Comparison of ENCODE assay signal across 10 cellular contexts in the genomic region with DNA sequence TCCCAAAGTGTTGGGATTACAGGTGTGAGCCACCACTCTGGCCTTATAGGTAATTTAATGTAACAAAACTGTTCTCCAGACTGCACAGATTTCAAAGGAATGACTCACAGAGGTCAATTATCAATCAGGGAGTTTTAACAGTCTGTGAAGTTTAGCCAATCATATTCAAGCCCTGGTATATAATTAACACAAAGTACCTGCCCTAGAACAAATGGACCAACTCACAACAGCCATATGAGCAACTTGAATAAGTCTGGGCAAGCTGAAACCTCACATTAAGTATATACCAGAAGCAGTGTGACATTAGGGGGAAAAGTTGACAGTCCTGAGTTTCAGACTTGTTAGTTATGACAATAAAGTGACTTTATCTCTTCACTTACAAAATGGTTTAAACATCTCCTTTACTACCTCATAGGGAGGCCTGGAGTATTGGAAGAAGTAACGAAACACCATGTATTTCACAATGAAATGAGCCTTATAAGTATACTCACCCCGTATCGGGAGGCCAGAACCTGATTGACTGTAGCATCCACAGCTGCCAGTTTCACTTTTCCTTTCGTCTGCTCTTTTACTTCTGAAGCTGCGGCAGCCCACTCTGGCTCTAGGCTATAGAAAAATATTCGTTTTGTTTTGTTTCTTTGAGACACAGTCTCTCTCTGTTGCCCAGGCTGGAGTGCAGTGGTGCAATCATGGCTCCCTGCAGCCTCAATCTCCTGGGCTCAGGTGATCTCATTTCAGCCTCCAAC. TPM values are rescaled to one million over a fixed set of nuclear protein-coding genes. Genes with fewer than 3 reads are reported as not detected.
DNase-seq lines count a peak whose midpoint lies in the region; ATAC-seq lines count a peak whose summit lies in the region.
"Had no signal": no experiment of that assay in that cellular context is flagged by ENCODE, and none has a peak within 500 bp of the region (broad histone marks: within the 10 kb centered on the region; RNA-seq: fewer than 3 reads in every experiment).

No MANE protein-coding gene starts in this region.

- intact Hi-C loops in activated naive CD4-positive, alpha-beta T cell treated with anti-CD3 and anti-CD28 coated beads for 36 hours (cut with micrococcal nuclease), result no loop called here

- peaks cover 22% of the 10 kb centered on the region for H3K4me1 Mint-ChIP-seq in activated naive CD4-positive, alpha-beta T cell treated with anti-CD3 and anti-CD28 coated beads for 36 hours (ENCODE audit: low read depth)

- DNase-seq in activated naive CD4-positive, alpha-beta T cell treated with anti-CD3 and anti-CD28 coated beads for 36 hours, result no peak
- DNase-seq in activated naive CD4-positive, alpha-beta T cell (lab: John Stamatoyannopoulos, UW), result no peak
- peak; percentile 19 to 41 for DNase-seq in activated CD4-positive, alpha-beta T cell treated with anti-CD3 and anti-CD28 coated beads, Interleukin-2, amount 50 U/mL, for 48 hours
- DNase-seq in AML-193 (lab: John Stamatoyannopoulos, UW), result no peak
- DNase-seq in NCI-H345 treated with DMSO at 0.1 percent for 48 hours (lab: John Stamatoyannopoulos, UW; ENCODE audit: unreplicated experiment), result no peak
- DNase-seq in NCI-H1105 (lab: John Stamatoyannopoulos, UW), result no peak
- DNase-seq: BE2C, HFFc6 had no signal

- ATAC-seq in HG02884 (IDR thresholded peaks at IDR 0.05; ENCODE audit: unreplicated experiment), result peak; percentile 60

- no peaks in the 10 kb centered on the region for H3K4me1 ChIP-seq in thymus (ENCODE audit: control insufficient read depth, insufficient read depth, low read length)
- H3K4me1 ChIP-seq: BE2C had no signal

- H3K4me3 Mint-ChIP-seq in activated naive CD4-positive, alpha-beta T cell treated with anti-CD3 and anti-CD28 coated beads for 36 hours, result no peak overlapping the region
- H3K4me3 Mint-ChIP-seq: HFFc6 had no signal

- H3K36me3 Mint-ChIP-seq in activated naive CD4-positive, alpha-beta T cell treated with anti-CD3 and anti-CD28 coated beads for 36 hours (ENCODE audit: low read depth), result peaks cover 56% of the 10 kb centered on the region

- peaks cover 62% of the 10 kb centered on the region for H3K36me3 ChIP-seq in thymus (ENCODE audit: control insufficient read depth, insufficient read depth)

- H3K27me3 Mint-ChIP-seq in activated naive CD4-positive, alpha-beta T cell treated with anti-CD3 and anti-CD28 coated beads for 36 hours (ENCODE audit: low read depth), result no peaks in the 10 kb centered on the region

- H3K27me3 ChIP-seq in thymus (ENCODE audit: control insufficient read depth, insufficient read depth), result no peaks in the 10 kb centered on the region
- H3K27me3 ChIP-seq: BE2C had no signal

- no peak overlapping the region for H3K4me3 ChIP-seq in thymus (ENCODE audit: low read length)

- H3K9me3 ChIP-seq in thymus (ENCODE audit: control insufficient read depth), result peaks cover 1% of the 10 kb centered on the region
- H3K9me3 ChIP-seq: BE2C had no signal

- H3K27ac ChIP-seq in thymus (ENCODE audit: low read depth), result peak overlapping the region; percentile 25

- peak overlapping the region; percentile 65 for H3K27ac Mint-ChIP-seq in activated naive CD4-positive, alpha-beta T cell treated with anti-CD3 and anti-CD28 coated beads for 36 hours
- H3K27ac Mint-ChIP-seq: HFFc6 had no signal

- CTCF ChIA-PET in activated naive CD4-positive, alpha-beta T cell treated with anti-CD3 and anti-CD28 coated beads for 36 hours (lab: Charles Lee), result interaction anchor here (0.6 kb wide), 1 partner anchor 507 kb away, joined by 3 read pairs; no protein-coding TSS in a partner anchor

- 89% methylated on average over 6 of the region's 6 CpGs for WGBS in thymus

- H3K9me3 Mint-ChIP-seq in activated naive CD4-positive, alpha-beta T cell treated with anti-CD3 and anti-CD28 coated beads for 36 hours, result no peaks in the 10 kb centered on the region
- H3K9me3 Mint-ChIP-seq: HFFc6 had no signal

RNA-seq across cellular contexts. Expression of a gene that starts 22.2 kb away (rescaled TPM):
- 100 to 1,000 TPM; 103 to 106 TPM for total RNA-seq in activated naive CD4-positive, alpha-beta T cell treated with anti-CD3 and anti-CD28 coated beads for 36 hours
- polyA plus RNA-seq in thymus, result 75.1 TPM

Comparison
In these comparisons a context has a peak if more than half of its experiments do, and no peak if none do; other contexts are left out.
1. DNase-seq: peak in activated CD4-positive, alpha-beta T cell treated with anti-CD3 and anti-CD28 coated beads, Interleukin-2, amount 50 U/mL, for 48 hours (2 of 2); none in activated naive CD4-positive, alpha-beta T cell treated with anti-CD3 and anti-CD28 coated beads for 36 hours (single experiment), activated naive CD4-positive, alpha-beta T cell (0 of 4), AML-193 (0 of 2), NCI-H345 treated with DMSO at 0.1 percent for 48 hours (single experiment) and NCI-H1105 (single experiment).